ENCODE assay signal across 24 cellular contexts in the genomic region with DNA sequence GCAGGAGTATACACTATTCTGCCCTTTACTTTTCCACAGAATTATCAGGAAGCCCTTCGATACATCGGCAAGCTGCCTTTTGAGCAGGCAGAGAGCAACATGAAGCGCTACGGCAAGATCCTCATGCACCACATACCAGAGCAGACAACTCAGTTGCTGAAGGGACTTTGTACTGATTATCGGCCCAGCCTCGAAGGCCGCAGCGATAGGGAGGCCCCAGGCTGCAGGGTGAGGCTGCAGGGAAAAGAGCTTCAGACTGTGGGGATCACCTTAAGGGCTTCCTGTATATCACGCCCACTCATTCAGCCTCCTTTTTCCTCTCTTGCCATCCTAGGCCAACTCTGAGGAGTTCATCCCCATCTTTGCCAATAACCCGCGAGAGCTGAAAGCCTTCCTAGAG. TPM values are rescaled to one million over a fixed set of nuclear protein-coding genes. Genes with fewer than 3 reads are reported as not detected.
DNase-seq lines count a peak whose midpoint lies in the region; ATAC-seq, FAIRE-seq and TF ChIP-seq lines count a peak whose summit lies in the region.
"Had no signal": no experiment of that assay in that cellular context is flagged by ENCODE, and none has a peak within 500 bp of the region (broad histone marks: within the 10 kb centered on the region; RNA-seq: fewer than 3 reads in every experiment).

No MANE protein-coding gene starts in this region.

- WGBS in small intestine, 3 donors: 20 to 67% (median 42%) methylated on average over 11 of the region's 11 CpGs

- H3K36me3 Mint-ChIP-seq in activated CD8-positive, alpha-beta T cell treated with anti-CD3 and anti-CD28 coated beads, Interleukin-2, amount 10 ng/mL, durations not matched to agents 7 days and 5 days (ENCODE audit: low read depth): peaks cover 57% of the 10 kb centered on the region
- peaks cover 11% of the 10 kb centered on the region for H3K36me3 Mint-ChIP-seq in activated CD8-positive, alpha-beta T cell treated with anti-CD3 and anti-CD28 coated beads for 36 hours (ENCODE audit: low read depth)

- no peak for TF ChIP-seq CTCF in activated CD8-positive, alpha-beta T cell treated with anti-CD3 and anti-CD28 coated beads for 36 hours (IDR thresholded peaks at IDR 0.05)
- TF ChIP-seq CTCF in RWPE1 (conservative IDR thresholded peaks at IDR 0.05; ENCODE audit: low read depth): no peak
- TF ChIP-seq CTCF in kidney (IDR thresholded peaks at IDR 0.05; ENCODE audit: borderline replicate concordance, extremely low read depth, insufficient read depth): no peak

- no peaks in the 10 kb centered on the region for H3K27me3 Mint-ChIP-seq in activated CD8-positive, alpha-beta T cell treated with anti-CD3 and anti-CD28 coated beads, Interleukin-2, amount 10 ng/mL, durations not matched to agents 7 days and 5 days (ENCODE audit: low read depth)
- no peaks in the 10 kb centered on the region for H3K27me3 Mint-ChIP-seq in activated CD8-positive, alpha-beta T cell treated with anti-CD3 and anti-CD28 coated beads for 36 hours
- H3K27me3 Mint-ChIP-seq: B cell; CD4-positive, CD25-positive, alpha-beta regulatory T cell had no signal

- POLR2A ChIA-PET in activated CD8-positive, alpha-beta T cell treated with anti-CD3 and anti-CD28 coated beads, Interleukin-2, amount 10 ng/mL, durations not matched to agents 7 days and 5 days (lab: Charles Lee): interaction anchor here (1.3 to 1.6 kb wide), 2 partner anchors 10 to 17 kb away, joined by 3 to 6 read pairs; a partner anchor contains a TSS
- POLR2A ChIA-PET in activated CD8-positive, alpha-beta T cell treated with anti-CD3 and anti-CD28 coated beads for 36 hours (lab: Charles Lee): interaction anchor here (0.8 to 1.5 kb wide), 5 partner anchors 10 to 260 kb away, joined by 3 to 6 read pairs (median 4); a partner anchor contains a TSS
- POLR2A ChIA-PET in RWPE1 (lab: Yijun Ruan, JAX; ENCODE audit: low non-redundant PET): interaction anchor here (0.5 kb wide), 1 partner anchor 1135 kb away, joined by 3 read pairs; no protein-coding TSS in a partner anchor

- DNase-seq in activated CD8-positive, alpha-beta T cell treated with anti-CD3 and anti-CD28 coated beads, Interleukin-2, amount 10 ng/mL, durations not matched to agents 7 days and 5 days: no peak
- no peak for DNase-seq in activated CD8-positive, alpha-beta T cell treated with anti-CD3 and anti-CD28 coated beads for 36 hours
- DNase-seq in RWPE1 (ENCODE audit: low spot score) (no peak), kidney (peak; percentile 14), small intestine (peak; percentile 90), left colon (no peak), HCEC 1CT (no peak)
- DNase-seq: Caco-2; CD4-positive, CD25-positive, alpha-beta regulatory T cell; CD8-positive, alpha-beta T cell; DMS153; DND-41; GM23248; H7 had no signal

- H3K9me3 ChIP-seq in kidney (ENCODE audit: control insufficient read depth in 1 of 2, low read length in 2 of 2) (no peaks in the 10 kb centered on the region), small intestine (ENCODE audit: control insufficient read depth, low read depth) (no peaks in the 10 kb centered on the region)
- H3K9me3 ChIP-seq: BLaER1, Caco-2 had no signal

- H3K4me3 Mint-ChIP-seq in activated CD8-positive, alpha-beta T cell treated with anti-CD3 and anti-CD28 coated beads, Interleukin-2, amount 10 ng/mL, durations not matched to agents 7 days and 5 days: no peak overlapping the region
- no peak overlapping the region for H3K4me3 Mint-ChIP-seq in activated CD8-positive, alpha-beta T cell treated with anti-CD3 and anti-CD28 coated beads for 36 hours
- H3K4me3 Mint-ChIP-seq: B cell; CD4-positive, CD25-positive, alpha-beta regulatory T cell; CD8-positive, alpha-beta T cell had no signal

- H3K27me3 ChIP-seq in small intestine (ENCODE audit: control insufficient read depth in 2 of 2, insufficient read depth in 2 of 2, low read length in 2 of 2): no peaks in the 10 kb centered on the region
- H3K27me3 ChIP-seq: BLaER1 had no signal

- FAIRE-seq in kidney (lab: Jason Lieb, UNC): no peak
- no peak for FAIRE-seq in small intestine (lab: Jason Lieb, UNC)
- FAIRE-seq: A204.1, G401.6, GM12892, H1 had no signal

- H3K36me3 ChIP-seq in kidney (ENCODE audit: control insufficient read depth in 1 of 2, insufficient read depth in 2 of 2, low read length in 2 of 2) (peaks cover 53 to 69% of the 10 kb centered on the region in 2 donors), small intestine (ENCODE audit: control insufficient read depth in 2 of 2, insufficient read depth in 2 of 2, low read length in 2 of 2) (peaks cover 19 to 26% of the 10 kb centered on the region in 2 donors)

- peak overlapping the region; percentile 39 for H3K27ac Mint-ChIP-seq in activated CD8-positive, alpha-beta T cell treated with anti-CD3 and anti-CD28 coated beads, Interleukin-2, amount 10 ng/mL, durations not matched to agents 7 days and 5 days
- H3K27ac Mint-ChIP-seq in activated CD8-positive, alpha-beta T cell treated with anti-CD3 and anti-CD28 coated beads for 36 hours: no peak overlapping the region
- H3K27ac Mint-ChIP-seq: B cell; CD4-positive, CD25-positive, alpha-beta regulatory T cell; CD8-positive, alpha-beta T cell had no signal

- peak overlapping the region; percentile 2; the same call in 1 of the 2 replicates for H3K27ac ChIP-seq in RWPE1
- no peak overlapping the region for H3K27ac ChIP-seq in kidney (ENCODE audit: low read depth in 2 of 2, low read length in 2 of 2)
- H3K27ac ChIP-seq in small intestine (ENCODE audit: low read depth in 1 of 2, low read length in 1 of 2): peak overlapping the region; percentile 18 to 79
- H3K27ac ChIP-seq: 22Rv1, BLaER1, C4-2B, GM23248 had no signal

- H3K4me1 Mint-ChIP-seq in activated CD8-positive, alpha-beta T cell treated with anti-CD3 and anti-CD28 coated beads, Interleukin-2, amount 10 ng/mL, durations not matched to agents 7 days and 5 days (ENCODE audit: low read depth): no peaks in the 10 kb centered on the region
- H3K4me1 Mint-ChIP-seq in activated CD8-positive, alpha-beta T cell treated with anti-CD3 and anti-CD28 coated beads for 36 hours (ENCODE audit: low read depth): no peaks in the 10 kb centered on the region
- H3K4me1 Mint-ChIP-seq: B cell had no signal

- CTCF ChIA-PET in activated CD8-positive, alpha-beta T cell treated with anti-CD3 and anti-CD28 coated beads, Interleukin-2, amount 10 ng/mL, durations not matched to agents 7 days and 5 days (lab: Charles Lee): interaction anchor here (1.0 kb wide), 1 partner anchor 128 kb away, joined by 3 read pairs; a partner anchor contains a TSS
- CTCF ChIA-PET in activated CD8-positive, alpha-beta T cell treated with anti-CD3 and anti-CD28 coated beads for 36 hours (lab: Charles Lee): interaction anchor here (1.2 kb wide), 1 partner anchor 245 kb away, joined by 3 read pairs; no protein-coding TSS in a partner anchor
- CTCF ChIA-PET in RWPE1 (lab: Yijun Ruan, JAX): interaction anchor here (0.6 kb wide), 1 partner anchor 88 kb away, joined by 3 read pairs; no protein-coding TSS in a partner anchor

- intact Hi-C loops in activated CD8-positive, alpha-beta T cell treated with anti-CD3 and anti-CD28 coated beads for 36 hours (cut with micrococcal nuclease): no loop called here
- intact Hi-C loops in kidney (cut with DNase I) (no loop called here), left colon (cut with DNase I, micrococcal nuclease) (no loop called here)

- H3K9ac ChIP-seq in kidney (ENCODE audit: low read length in 2 of 2): no peak overlapping the region
- H3K9ac ChIP-seq: BLaER1, GM23248 had no signal

- H3K4me3 ChIP-seq in kidney (ENCODE audit: low read length in 2 of 2) (no peak overlapping the region), small intestine (ENCODE audit: low read depth in 1 of 2, low read length in 2 of 2) (no peak overlapping the region)
- H3K4me3 ChIP-seq: BLaER1, GM23248 had no signal

- H3K4me1 ChIP-seq in kidney (ENCODE audit: control insufficient read depth in 1 of 2, insufficient read depth in 1 of 2, low read depth in 1 of 2, low read length in 2 of 2) (no peaks in the 10 kb centered on the region), small intestine (ENCODE audit: control insufficient read depth in 2 of 2, insufficient read depth in 1 of 2, low read depth in 1 of 2, low read length in 1 of 2) (peaks cover 0 to 13% of the 10 kb centered on the region in 2 donors)
- H3K4me1 ChIP-seq: BLaER1, Caco-2 had no signal

- no peaks in the 10 kb centered on the region for H3K9me3 Mint-ChIP-seq in activated CD8-positive, alpha-beta T cell treated with anti-CD3 and anti-CD28 coated beads, Interleukin-2, amount 10 ng/mL, durations not matched to agents 7 days and 5 days (ENCODE audit: insufficient read depth)
- H3K9me3 Mint-ChIP-seq in activated CD8-positive, alpha-beta T cell treated with anti-CD3 and anti-CD28 coated beads for 36 hours: no peaks in the 10 kb centered on the region
- H3K9me3 Mint-ChIP-seq: CD4-positive, CD25-positive, alpha-beta regulatory T cell; CD8-positive, alpha-beta T cell had no signal

- no peak for ATAC-seq in activated CD8-positive, alpha-beta T cell treated with anti-CD3 and anti-CD28 coated beads, Interleukin-2, amount 10 ng/mL, durations not matched to agents 7 days and 5 days
- no peak for ATAC-seq in activated CD8-positive, alpha-beta T cell treated with anti-CD3 and anti-CD28 coated beads for 36 hours
- ATAC-seq in HG03520 (IDR thresholded peaks at IDR 0.05; ENCODE audit: unreplicated experiment) (no peak), left colon (no peak)
- ATAC-seq: CD8-positive, alpha-beta T cell; HCT116 had no signal

RNA-seq across cellular contexts. Expression of a gene that starts 6.8 kb away (rescaled TPM):
- 10 to 100 TPM; 31.0 to 32.5 TPM for total RNA-seq in activated CD8-positive, alpha-beta T cell treated with anti-CD3 and anti-CD28 coated beads, Interleukin-2, amount 10 ng/mL, durations not matched to agents 7 days and 5 days
- total RNA-seq in activated CD8-positive, alpha-beta T cell treated with anti-CD3 and anti-CD28 coated beads for 36 hours: 10 to 100 TPM; 33.6 to 36.1 TPM
- total RNA-seq in kidney (16.7 TPM), left colon (10 to 100 TPM; 16.1 to 26.1 TPM)
- polyA plus RNA-seq in kidney (ENCODE audit: insufficient read depth, low read depth, low replicate concordance) (32.3 TPM), small intestine (10 to 100 TPM; 19.5 to 45.3 (median 21.5) TPM)

RNA-seq across cellular contexts. Expression of a gene that starts 10.2 kb away (rescaled TPM):
- 10 to 100 TPM; 30.8 to 31.6 TPM for total RNA-seq in activated CD8-positive, alpha-beta T cell treated with anti-CD3 and anti-CD28 coated beads, Interleukin-2, amount 10 ng/mL, durations not matched to agents 7 days and 5 days
- 10 to 100 TPM; 17.1 to 17.2 TPM for total RNA-seq in activated CD8-positive, alpha-beta T cell treated with anti-CD3 and anti-CD28 coated beads for 36 hours
- 40.8 TPM for total RNA-seq in kidney
- polyA plus RNA-seq in kidney (ENCODE audit: insufficient read depth, low read depth, low replicate concordance): 40.0 TPM
- 10 to 100 TPM; 26.0 to 56.4 (median 33.5) TPM for polyA plus RNA-seq in small intestine
- 10 to 100 TPM; 20.7 to 24.1 TPM for total RNA-seq in left colon

RNA-seq across cellular contexts. Expression of a gene that starts 20.8 kb away (rescaled TPM):
- 100 to 1,000 TPM; 133 to 135 TPM for total RNA-seq in activated CD8-positive, alpha-beta T cell treated with anti-CD3 and anti-CD28 coated beads, Interleukin-2, amount 10 ng/mL, durations not matched to agents 7 days and 5 days
- 100 to 1,000 TPM in 1 of 2 experiments, 10 to 100 TPM in 1; 92.4 to 101 TPM for total RNA-seq in activated CD8-positive, alpha-beta T cell treated with anti-CD3 and anti-CD28 coated beads for 36 hours
- total RNA-seq in kidney (187 TPM), left colon (100 to 1,000 TPM; 107 to 138 TPM)
- polyA plus RNA-seq in kidney (ENCODE audit: insufficient read depth, low read depth, low replicate concordance) (69.0 TPM), small intestine (100 to 1,000 TPM in 1 of 3 donors, 10 to 100 TPM in 2; 17.4 to 127 (median 22.7) TPM)

RNA-seq across cellular contexts. Expression of a gene that starts 23.8 kb away (rescaled TPM):
- total RNA-seq in activated CD8-positive, alpha-beta T cell treated with anti-CD3 and anti-CD28 coated beads, Interleukin-2, amount 10 ng/mL, durations not matched to agents 7 days and 5 days: 10 to 100 TPM; 52.5 to 57.7 TPM
- total RNA-seq in activated CD8-positive, alpha-beta T cell treated with anti-CD3 and anti-CD28 coated beads for 36 hours: 10 to 100 TPM; 51.1 to 52.2 TPM
- 34.8 TPM for total RNA-seq in kidney
- 41.0 TPM for polyA plus RNA-seq in kidney (ENCODE audit: insufficient read depth, low read depth, low replicate concordance)
- 10 to 100 TPM; 10.8 to 51.2 (median 12.5) TPM for polyA plus RNA-seq in small intestine
- total RNA-seq in left colon: 10 to 100 TPM; 32.4 to 50.3 TPM

RNA-seq across cellular contexts. Expression of a gene that starts 29.3 kb away (rescaled TPM):
- 10 to 100 TPM; 33.2 to 35.2 TPM for total RNA-seq in activated CD8-positive, alpha-beta T cell treated with anti-CD3 and anti-CD28 coated beads, Interleukin-2, amount 10 ng/mL, durations not matched to agents 7 days and 5 days
- total RNA-seq in activated CD8-positive, alpha-beta T cell treated with anti-CD3 and anti-CD28 coated beads for 36 hours: 10 to 100 TPM; 14.2 to 17.7 TPM
- total RNA-seq in kidney: 16.0 TPM
- 17.7 TPM for polyA plus RNA-seq in kidney (ENCODE audit: insufficient read depth, low read depth, low replicate concordance)
- polyA plus RNA-seq in small intestine: 10 to 100 TPM; 14.9 to 21.7 (median 19.2) TPM
- total RNA-seq in left colon: 10 to 100 TPM; 26.6 to 43.7 TPM

Comparison
In these comparisons a context has a peak if more than half of its experiments do, and no peak if none do; other contexts are left out.
1. DNase-seq: peak in kidney (single experiment) and small intestine (single experiment); none in activated CD8-positive, alpha-beta T cell treated with anti-CD3 and anti-CD28 coated beads, Interleukin-2, amount 10 ng/mL, durations not matched to agents 7 days and 5 days (single experiment), activated CD8-positive, alpha-beta T cell treated with anti-CD3 and anti-CD28 coated beads for 36 hours (single experiment), RWPE1 (single experiment), left colon (0 of 2) and HCEC 1CT (single experiment).
2. H3K27ac ChIP-seq: peak in RWPE1 (single experiment) and small intestine (2 of 2); none in kidney (0 of 2).